In the genomic region with DNA sequence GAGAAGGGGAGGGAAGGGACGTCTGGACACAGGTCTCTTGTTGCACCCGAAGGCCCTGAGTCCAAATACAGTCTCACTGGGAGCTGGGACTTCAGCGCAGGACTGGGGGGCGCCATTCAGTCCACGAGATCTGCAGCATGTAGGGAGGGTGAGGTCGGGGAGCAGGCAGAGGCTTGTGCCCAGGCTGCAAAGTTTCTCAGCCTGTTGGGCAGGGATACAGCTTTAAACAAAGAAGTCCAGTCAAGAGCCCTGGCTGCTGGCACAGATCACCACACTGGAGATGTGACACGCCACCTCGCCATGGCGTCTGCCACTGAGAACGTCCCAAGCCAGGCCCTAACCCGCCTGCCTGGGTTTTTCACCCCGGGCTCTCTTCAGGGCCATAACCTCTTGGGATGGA, we compare ENCODE assay signal across 1 cellular context.
TF ChIP-seq lines count a peak whose summit lies in the region.

No MANE protein-coding gene starts in this region.

TF ChIP-seq in SK-N-SH, 30 proteins besides CTCF, POLR2A, EP300 and RAD21 (continued from another document):
- TF ChIP-seq, protein P1, sequence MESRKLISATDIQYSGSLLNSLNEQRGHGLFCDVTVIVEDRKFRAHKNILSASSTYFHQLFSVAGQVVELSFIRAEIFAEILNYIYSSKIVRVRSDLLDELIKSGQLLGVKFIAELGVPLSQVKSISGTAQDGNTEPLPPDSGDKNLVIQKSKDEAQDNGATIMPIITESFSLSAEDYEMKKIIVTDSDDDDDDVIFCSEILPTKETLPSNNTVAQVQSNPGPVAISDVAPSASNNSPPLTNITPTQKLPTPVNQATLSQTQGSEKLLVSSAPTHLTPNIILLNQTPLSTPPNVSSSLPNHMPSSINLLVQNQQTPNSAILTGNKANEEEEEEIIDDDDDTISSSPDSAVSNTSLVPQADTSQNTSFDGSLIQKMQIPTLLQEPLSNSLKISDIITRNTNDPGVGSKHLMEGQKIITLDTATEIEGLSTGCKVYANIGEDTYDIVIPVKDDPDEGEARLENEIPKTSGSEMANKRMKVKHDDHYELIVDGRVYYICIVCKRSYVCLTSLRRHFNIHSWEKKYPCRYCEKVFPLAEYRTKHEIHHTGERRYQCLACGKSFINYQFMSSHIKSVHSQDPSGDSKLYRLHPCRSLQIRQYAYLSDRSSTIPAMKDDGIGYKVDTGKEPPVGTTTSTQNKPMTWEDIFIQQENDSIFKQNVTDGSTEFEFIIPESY (IDR thresholded peaks at IDR 0.05; ENCODE audit: borderline replicate concordance, low read depth), result no peak
- no peak for TF ChIP-seq CHD2 (IDR thresholded peaks at IDR 0.05; ENCODE audit: low read length, partially characterized antibody)
- no peak for TF ChIP-seq NFIC (IDR thresholded peaks at IDR 0.05; ENCODE audit: borderline replicate concordance)
- TF ChIP-seq RFX5 (IDR thresholded peaks at IDR 0.05; ENCODE audit: low read length), result no peak
- TF ChIP-seq EZH2phosphoT487 (IDR thresholded peaks at IDR 0.05; ENCODE audit: borderline replicate concordance, low read depth), result no peak
- TF ChIP-seq, protein P2, sequence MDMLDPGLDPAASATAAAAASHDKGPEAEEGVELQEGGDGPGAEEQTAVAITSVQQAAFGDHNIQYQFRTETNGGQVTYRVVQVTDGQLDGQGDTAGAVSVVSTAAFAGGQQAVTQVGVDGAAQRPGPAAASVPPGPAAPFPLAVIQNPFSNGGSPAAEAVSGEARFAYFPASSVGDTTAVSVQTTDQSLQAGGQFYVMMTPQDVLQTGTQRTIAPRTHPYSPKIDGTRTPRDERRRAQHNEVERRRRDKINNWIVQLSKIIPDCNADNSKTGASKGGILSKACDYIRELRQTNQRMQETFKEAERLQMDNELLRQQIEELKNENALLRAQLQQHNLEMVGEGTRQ (IDR thresholded peaks at IDR 0.05; ENCODE audit: borderline replicate concordance, low read depth, low read length), result no peak
- no peak for TF ChIP-seq RCOR1 (IDR thresholded peaks at IDR 0.05; ENCODE audit: low read length)
- TF ChIP-seq, protein P3, sequence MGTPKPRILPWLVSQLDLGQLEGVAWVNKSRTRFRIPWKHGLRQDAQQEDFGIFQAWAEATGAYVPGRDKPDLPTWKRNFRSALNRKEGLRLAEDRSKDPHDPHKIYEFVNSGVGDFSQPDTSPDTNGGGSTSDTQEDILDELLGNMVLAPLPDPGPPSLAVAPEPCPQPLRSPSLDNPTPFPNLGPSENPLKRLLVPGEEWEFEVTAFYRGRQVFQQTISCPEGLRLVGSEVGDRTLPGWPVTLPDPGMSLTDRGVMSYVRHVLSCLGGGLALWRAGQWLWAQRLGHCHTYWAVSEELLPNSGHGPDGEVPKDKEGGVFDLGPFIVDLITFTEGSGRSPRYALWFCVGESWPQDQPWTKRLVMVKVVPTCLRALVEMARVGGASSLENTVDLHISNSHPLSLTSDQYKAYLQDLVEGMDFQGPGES (IDR thresholded peaks at IDR 0.05; ENCODE audit: low read depth, low read length), result no peak
- TF ChIP-seq ELF1 (IDR thresholded peaks at IDR 0.05), result no peak
- no peak for TF ChIP-seq SMC3 (IDR thresholded peaks at IDR 0.05; ENCODE audit: low read depth, low read length)
- TF ChIP-seq, protein P4, sequence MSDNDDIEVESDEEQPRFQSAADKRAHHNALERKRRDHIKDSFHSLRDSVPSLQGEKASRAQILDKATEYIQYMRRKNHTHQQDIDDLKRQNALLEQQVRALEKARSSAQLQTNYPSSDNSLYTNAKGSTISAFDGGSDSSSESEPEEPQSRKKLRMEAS (IDR thresholded peaks at IDR 0.05; ENCODE audit: low read depth), result no peak
- no peak for TF ChIP-seq MEF2A (IDR thresholded peaks at IDR 0.05; ENCODE audit: borderline replicate concordance, low read depth)
- TF ChIP-seq, protein P5, sequence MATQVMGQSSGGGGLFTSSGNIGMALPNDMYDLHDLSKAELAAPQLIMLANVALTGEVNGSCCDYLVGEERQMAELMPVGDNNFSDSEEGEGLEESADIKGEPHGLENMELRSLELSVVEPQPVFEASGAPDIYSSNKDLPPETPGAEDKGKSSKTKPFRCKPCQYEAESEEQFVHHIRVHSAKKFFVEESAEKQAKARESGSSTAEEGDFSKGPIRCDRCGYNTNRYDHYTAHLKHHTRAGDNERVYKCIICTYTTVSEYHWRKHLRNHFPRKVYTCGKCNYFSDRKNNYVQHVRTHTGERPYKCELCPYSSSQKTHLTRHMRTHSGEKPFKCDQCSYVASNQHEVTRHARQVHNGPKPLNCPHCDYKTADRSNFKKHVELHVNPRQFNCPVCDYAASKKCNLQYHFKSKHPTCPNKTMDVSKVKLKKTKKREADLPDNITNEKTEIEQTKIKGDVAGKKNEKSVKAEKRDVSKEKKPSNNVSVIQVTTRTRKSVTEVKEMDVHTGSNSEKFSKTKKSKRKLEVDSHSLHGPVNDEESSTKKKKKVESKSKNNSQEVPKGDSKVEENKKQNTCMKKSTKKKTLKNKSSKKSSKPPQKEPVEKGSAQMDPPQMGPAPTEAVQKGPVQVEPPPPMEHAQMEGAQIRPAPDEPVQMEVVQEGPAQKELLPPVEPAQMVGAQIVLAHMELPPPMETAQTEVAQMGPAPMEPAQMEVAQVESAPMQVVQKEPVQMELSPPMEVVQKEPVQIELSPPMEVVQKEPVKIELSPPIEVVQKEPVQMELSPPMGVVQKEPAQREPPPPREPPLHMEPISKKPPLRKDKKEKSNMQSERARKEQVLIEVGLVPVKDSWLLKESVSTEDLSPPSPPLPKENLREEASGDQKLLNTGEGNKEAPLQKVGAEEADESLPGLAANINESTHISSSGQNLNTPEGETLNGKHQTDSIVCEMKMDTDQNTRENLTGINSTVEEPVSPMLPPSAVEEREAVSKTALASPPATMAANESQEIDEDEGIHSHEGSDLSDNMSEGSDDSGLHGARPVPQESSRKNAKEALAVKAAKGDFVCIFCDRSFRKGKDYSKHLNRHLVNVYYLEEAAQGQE (IDR thresholded peaks at IDR 0.05; ENCODE audit: low read depth, low read length), result no peak
- no peak for TF ChIP-seq POLR2AphosphoS5 (IDR thresholded peaks at IDR 0.05; ENCODE audit: low read depth, low read length)
- TF ChIP-seq SIN3A (IDR thresholded peaks at IDR 0.05; ENCODE audit: borderline replicate concordance, low read depth, low read length), result no peak
- TF ChIP-seq, protein P6, sequence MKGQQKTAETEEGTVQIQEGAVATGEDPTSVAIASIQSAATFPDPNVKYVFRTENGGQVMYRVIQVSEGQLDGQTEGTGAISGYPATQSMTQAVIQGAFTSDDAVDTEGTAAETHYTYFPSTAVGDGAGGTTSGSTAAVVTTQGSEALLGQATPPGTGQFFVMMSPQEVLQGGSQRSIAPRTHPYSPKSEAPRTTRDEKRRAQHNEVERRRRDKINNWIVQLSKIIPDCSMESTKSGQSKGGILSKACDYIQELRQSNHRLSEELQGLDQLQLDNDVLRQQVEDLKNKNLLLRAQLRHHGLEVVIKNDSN (IDR thresholded peaks at IDR 0.05; ENCODE audit: borderline replicate concordance, low read depth), result no peak
